ENCODE assay signal across 21 cellular contexts in the genomic region with DNA sequence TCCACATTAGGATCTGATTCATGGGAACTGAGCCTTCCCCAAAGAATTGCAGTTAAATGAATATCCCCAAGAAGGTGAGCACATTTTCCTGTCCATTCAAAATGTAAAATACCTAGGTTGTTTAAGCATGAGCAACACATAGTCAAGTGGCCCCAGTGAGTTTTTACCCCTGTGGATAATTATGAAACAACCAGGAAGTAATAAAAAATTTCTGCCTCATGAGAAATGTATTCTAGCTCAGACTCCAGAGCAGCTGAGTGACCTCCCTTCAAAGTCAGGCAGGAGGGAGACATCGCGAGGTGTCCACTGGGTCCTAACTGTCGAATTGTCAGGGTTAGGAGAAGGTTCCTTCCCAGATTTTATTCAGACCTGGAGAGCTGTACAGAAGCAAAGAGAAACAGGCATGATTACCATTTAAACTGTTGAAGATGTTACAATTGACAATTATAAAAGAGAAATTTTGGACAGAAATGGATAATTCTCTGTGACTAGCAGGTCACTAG.
DNase-seq lines count a peak whose midpoint lies in the region; ATAC-seq and TF ChIP-seq lines count a peak whose summit lies in the region.
"Had no signal": no experiment of that assay in that cellular context is flagged by ENCODE, and none has a peak within 500 bp of the region (broad histone marks: within the 10 kb centered on the region; RNA-seq: fewer than 3 reads in every experiment).

No MANE protein-coding gene starts in this region.

- no peak for TF ChIP-seq CTCF in WTC11 (IDR thresholded peaks at IDR 0.05)

- H3K4me3 Mint-ChIP-seq in WTC11: no peak overlapping the region
- H3K4me3 Mint-ChIP-seq: CD4-positive, alpha-beta memory T cell; T-cell had no signal

- H3K9me3 Mint-ChIP-seq in WTC11: peaks cover 16% of the 10 kb centered on the region

- DNase-seq in DMS153 treated with DMSO at 0.1 percent for 48 hours (lab: John Stamatoyannopoulos, UW; ENCODE audit: unreplicated experiment) (peak; percentile 49), MV-4-11 (lab: John Stamatoyannopoulos, UW) (peak; percentile 20), WTC11 (ENCODE audit: low spot score) (no peak), left colon (no peak), cerebellar cortex (ENCODE audit: low spot score) (no peak), AG20443 (ENCODE audit: low spot score) (no peak)
- DNase-seq: Caco-2; CD4-positive, alpha-beta memory T cell; DMS 273 treated with DMSO at 0.1 percent for 48 hours; H7; Karpas-422; NCI-H1048; NCI-H1417 treated with DMSO at 0.1 percent for 48 hours; NCI-H187; NCI-H2171 treated with DMSO at 0.1 percent for 48 hours; NCI-H524 treated with DMSO at 0.1 percent for 48 hours; PC-9; SJCRH30; T-cell had no signal

- H3K27ac Mint-ChIP-seq in WTC11: no peak overlapping the region
- H3K27ac Mint-ChIP-seq: CD4-positive, alpha-beta memory T cell; T-cell had no signal

- H3K4me1 Mint-ChIP-seq in WTC11: peaks cover 10% of the 10 kb centered on the region
- H3K4me1 Mint-ChIP-seq: CD4-positive, alpha-beta memory T cell; T-cell had no signal

- POLR2A ChIA-PET in WTC11 (lab: Charles Lee): no interaction called here

- ATAC-seq in WTC11: 0 out of 2 replicates have a peak, but pooled peaks have one; percentile 34
- ATAC-seq in left colon: peak; percentile 59
- ATAC-seq in GM21515 (IDR thresholded peaks at IDR 0.05; ENCODE audit: unreplicated experiment): no peak
- no peak for ATAC-seq in HG02884 (IDR thresholded peaks at IDR 0.05; ENCODE audit: unreplicated experiment)
- ATAC-seq: T-cell had no signal

- CTCF ChIA-PET in WTC11 (lab: Charles Lee): no interaction called here

- peaks cover 6% of the 10 kb centered on the region for H3K27me3 Mint-ChIP-seq in WTC11 (ENCODE audit: low read depth)

- intact Hi-C loops in left colon (cut with DNase I, micrococcal nuclease): no loop called here

- H3K36me3 Mint-ChIP-seq in WTC11: no peaks in the 10 kb centered on the region
- H3K36me3 Mint-ChIP-seq: CD4-positive, alpha-beta memory T cell; T-cell had no signal

TF ChIP-seq in WTC11, 78 proteins besides CTCF, POLR2A, EP300 and RAD21:
- TF ChIP-seq SMAD3 (CRISPR knock-in tag; IDR thresholded peaks at IDR 0.05; ENCODE audit: borderline replicate concordance) (no peak), ZNF396 (CRISPR knock-in tag; IDR thresholded peaks at IDR 0.05; ENCODE audit: borderline replicate concordance) (no peak), ZNF317 (CRISPR knock-in tag; IDR thresholded peaks at IDR 0.05; ENCODE audit: borderline replicate concordance, low read depth) (no peak), SP1 (CRISPR knock-in tag; conservative IDR thresholded peaks at IDR 0.05) (no peak), ZNF263 (CRISPR knock-in tag; IDR thresholded peaks at IDR 0.05; ENCODE audit: low read depth) (no peak), NFATC4 (CRISPR knock-in tag; IDR thresholded peaks at IDR 0.05) (no peak), CREM (CRISPR knock-in tag; IDR thresholded peaks at IDR 0.05) (no peak), KAT7 (CRISPR knock-in tag; IDR thresholded peaks at IDR 0.05; ENCODE audit: borderline replicate concordance) (no peak)
- TF ChIP-seq, protein P1, sequence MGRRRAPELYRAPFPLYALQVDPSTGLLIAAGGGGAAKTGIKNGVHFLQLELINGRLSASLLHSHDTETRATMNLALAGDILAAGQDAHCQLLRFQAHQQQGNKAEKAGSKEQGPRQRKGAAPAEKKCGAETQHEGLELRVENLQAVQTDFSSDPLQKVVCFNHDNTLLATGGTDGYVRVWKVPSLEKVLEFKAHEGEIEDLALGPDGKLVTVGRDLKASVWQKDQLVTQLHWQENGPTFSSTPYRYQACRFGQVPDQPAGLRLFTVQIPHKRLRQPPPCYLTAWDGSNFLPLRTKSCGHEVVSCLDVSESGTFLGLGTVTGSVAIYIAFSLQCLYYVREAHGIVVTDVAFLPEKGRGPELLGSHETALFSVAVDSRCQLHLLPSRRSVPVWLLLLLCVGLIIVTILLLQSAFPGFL (CRISPR knock-in tag; IDR thresholded peaks at IDR 0.05; ENCODE audit: borderline replicate concordance): no peak
- TF ChIP-seq, protein P2, sequence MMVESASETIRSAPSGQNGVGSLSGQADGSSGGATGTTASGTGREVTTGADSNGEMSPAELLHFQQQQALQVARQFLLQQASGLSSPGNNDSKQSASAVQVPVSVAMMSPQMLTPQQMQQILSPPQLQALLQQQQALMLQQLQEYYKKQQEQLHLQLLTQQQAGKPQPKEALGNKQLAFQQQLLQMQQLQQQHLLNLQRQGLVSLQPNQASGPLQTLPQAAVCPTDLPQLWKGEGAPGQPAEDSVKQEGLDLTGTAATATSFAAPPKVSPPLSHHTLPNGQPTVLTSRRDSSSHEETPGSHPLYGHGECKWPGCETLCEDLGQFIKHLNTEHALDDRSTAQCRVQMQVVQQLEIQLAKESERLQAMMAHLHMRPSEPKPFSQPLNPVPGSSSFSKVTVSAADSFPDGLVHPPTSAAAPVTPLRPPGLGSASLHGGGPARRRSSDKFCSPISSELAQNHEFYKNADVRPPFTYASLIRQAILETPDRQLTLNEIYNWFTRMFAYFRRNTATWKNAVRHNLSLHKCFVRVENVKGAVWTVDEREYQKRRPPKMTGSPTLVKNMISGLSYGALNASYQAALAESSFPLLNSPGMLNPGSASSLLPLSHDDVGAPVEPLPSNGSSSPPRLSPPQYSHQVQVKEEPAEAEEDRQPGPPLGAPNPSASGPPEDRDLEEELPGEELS (CRISPR knock-in tag; IDR thresholded peaks at IDR 0.05): no peak
- TF ChIP-seq, protein P3, sequence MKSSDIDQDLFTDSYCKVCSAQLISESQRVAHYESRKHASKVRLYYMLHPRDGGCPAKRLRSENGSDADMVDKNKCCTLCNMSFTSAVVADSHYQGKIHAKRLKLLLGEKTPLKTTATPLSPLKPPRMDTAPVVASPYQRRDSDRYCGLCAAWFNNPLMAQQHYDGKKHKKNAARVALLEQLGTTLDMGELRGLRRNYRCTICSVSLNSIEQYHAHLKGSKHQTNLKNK (CRISPR knock-in tag; IDR thresholded peaks at IDR 0.05): no peak
- TF ChIP-seq, protein P4, sequence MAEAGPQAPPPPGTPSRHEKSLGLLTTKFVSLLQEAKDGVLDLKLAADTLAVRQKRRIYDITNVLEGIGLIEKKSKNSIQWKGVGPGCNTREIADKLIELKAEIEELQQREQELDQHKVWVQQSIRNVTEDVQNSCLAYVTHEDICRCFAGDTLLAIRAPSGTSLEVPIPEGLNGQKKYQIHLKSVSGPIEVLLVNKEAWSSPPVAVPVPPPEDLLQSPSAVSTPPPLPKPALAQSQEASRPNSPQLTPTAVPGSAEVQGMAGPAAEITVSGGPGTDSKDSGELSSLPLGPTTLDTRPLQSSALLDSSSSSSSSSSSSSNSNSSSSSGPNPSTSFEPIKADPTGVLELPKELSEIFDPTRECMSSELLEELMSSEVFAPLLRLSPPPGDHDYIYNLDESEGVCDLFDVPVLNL (CRISPR knock-in tag; IDR thresholded peaks at IDR 0.05; ENCODE audit: borderline replicate concordance, low read depth): no peak

Comparison
In these comparisons a context has a peak if more than half of its experiments do, and no peak if none do; other contexts are left out.
1. DNase-seq: peak in DMS153 treated with DMSO at 0.1 percent for 48 hours (single experiment) and MV-4-11 (single experiment); none in WTC11 (single experiment), left colon (0 of 2), cerebellar cortex (single experiment) and AG20443 (single experiment).
2. ATAC-seq: peak in WTC11 (single experiment) and left colon (single experiment); none in GM21515 (single experiment) and HG02884 (single experiment).